10 cellular contexts compared by ENCODE assay signal in the genomic region with DNA sequence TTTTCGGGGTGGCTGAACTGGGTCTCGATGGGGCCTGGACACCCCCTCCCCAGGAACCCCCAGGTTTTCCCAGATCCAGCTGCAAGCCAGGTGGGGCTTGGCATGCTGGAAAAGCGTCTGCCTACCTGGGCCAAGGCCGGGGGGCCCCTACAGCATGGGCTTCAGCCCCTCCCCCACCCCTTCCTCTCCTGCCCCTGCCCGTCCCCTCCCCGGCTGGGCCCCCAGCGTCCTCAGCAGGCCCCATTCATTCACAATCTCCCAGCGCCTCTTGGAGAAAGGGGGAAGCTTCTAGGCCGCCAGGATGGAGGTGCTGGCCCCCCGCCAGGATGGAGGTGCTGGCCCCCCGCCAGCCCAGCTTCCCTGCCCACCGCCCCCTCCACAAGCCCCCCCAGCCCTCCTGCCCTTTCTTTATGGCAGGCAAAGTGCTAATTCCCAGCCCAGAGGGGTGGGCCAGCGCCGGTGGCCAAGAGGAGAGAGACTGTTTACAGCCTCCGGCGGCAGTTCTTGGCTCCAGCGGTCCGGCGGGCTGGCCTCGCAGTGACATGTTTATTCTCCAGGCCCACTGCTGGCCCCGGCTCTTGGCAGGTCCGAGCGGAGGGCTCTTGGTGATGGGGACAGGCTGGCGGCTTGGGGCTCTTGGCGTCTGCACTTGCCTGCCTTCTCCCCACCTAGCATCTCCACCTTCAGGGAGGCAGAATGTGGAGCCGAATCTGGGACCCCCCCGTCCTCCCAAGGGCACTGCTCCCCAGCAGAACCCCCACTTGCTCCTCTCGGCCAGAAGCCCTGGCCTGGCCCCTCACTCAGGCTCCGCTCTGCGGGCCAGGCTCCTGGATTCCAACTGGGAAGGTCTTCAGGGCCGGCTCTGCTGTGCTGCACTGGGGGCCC.
DNase-seq lines count a peak whose midpoint lies in the region; TF ChIP-seq lines count a peak whose summit lies in the region.
"Had no signal": no experiment of that assay in that cellular context is flagged by ENCODE, and none has a peak within 500 bp of the region (broad histone marks: within the 10 kb centered on the region; RNA-seq: fewer than 3 reads in every experiment).

No MANE protein-coding gene starts in this region.

- no peak overlapping the region for H3K4me3 ChIP-seq in GM23248
- H3K4me3 ChIP-seq in adrenal gland, result no peak overlapping the region
- peak overlapping the region; percentile 32 for H3K4me3 ChIP-seq in left ventricle myocardium inferior
- H3K4me3 ChIP-seq in A673 (ENCODE audit: low read depth, low read length, poor library complexity, severe bottlenecking), result no peak overlapping the region
- no peak overlapping the region for H3K4me3 ChIP-seq in OCI-LY7 (ENCODE audit: low read depth, low read length, poor library complexity, severe bottlenecking)

- WGBS in GM23248 (ENCODE audit: low coverage in 1 of 2, low lambda C conversion rate in 2 of 2, missing lambda C conversion rate in 2 of 2), 2 experiments, result 39 to 49% methylated on average over 18 to 31 of the region's 31 CpGs
- WGBS in adrenal gland, 4 donors, result 13 to 50% (median 29%) methylated on average over 11 to 31 of the region's 31 CpGs

- peak overlapping the region; percentile 40 for H3K9ac ChIP-seq in GM23248

- H3K36me3 ChIP-seq in GM23248 (ENCODE audit: low read depth), result no peaks in the 10 kb centered on the region
- H3K36me3 ChIP-seq in adrenal gland (replicated peaks in 1 of 2), result no peaks in the 10 kb centered on the region
- H3K36me3 ChIP-seq in left ventricle myocardium inferior, result no peaks in the 10 kb centered on the region
- no peaks in the 10 kb centered on the region for H3K36me3 ChIP-seq in A673 (ENCODE audit: insufficient read depth, low read length, poor library complexity, severe bottlenecking)
- H3K36me3 ChIP-seq in OCI-LY7 (ENCODE audit: insufficient read depth, low read length), result no peaks in the 10 kb centered on the region

- no peak overlapping the region for H2AFZ ChIP-seq in GM23248
- H2AFZ ChIP-seq in OCI-LY7 (ENCODE audit: low read length), result no peak overlapping the region

- peaks cover 59% of the 10 kb centered on the region for H3K4me1 ChIP-seq in GM23248 (ENCODE audit: insufficient read depth)
- H3K4me1 ChIP-seq in adrenal gland (replicated peaks in 1 of 2), result peaks cover 54 to 68% of the 10 kb centered on the region in 2 donors
- H3K4me1 ChIP-seq in left ventricle myocardium inferior, result peaks cover 78% of the 10 kb centered on the region
- H3K4me1 ChIP-seq in A673 (ENCODE audit: insufficient read depth, low read length, poor library complexity, severe bottlenecking), result peaks cover 9% of the 10 kb centered on the region
- H3K4me1 ChIP-seq in OCI-LY7 (ENCODE audit: insufficient read depth, low read length, poor library complexity, severe bottlenecking), result no peaks in the 10 kb centered on the region

- BruUV-seq in A673 (replicated peaks; lab: Mats Ljungman, UMichigan) (no TSS peak), OCI-LY7 (replicated peaks; lab: Mats Ljungman, UMichigan) (no TSS peak)

- no peak for TF ChIP-seq POLR2A in adrenal gland (IDR thresholded peaks at IDR 0.05)

- no peaks in the 10 kb centered on the region for H3K9me2 ChIP-seq in GM23248 (ENCODE audit: insufficient read depth)
- H3K9me2 ChIP-seq in OCI-LY7 (ENCODE audit: insufficient read depth, low read length), result no peaks in the 10 kb centered on the region

- H3K27ac ChIP-seq in GM23248 (peak overlapping the region; percentile 91), adrenal gland (peak overlapping the region in 4 of 5 donors; percentile 50 to 82 (median 74)), left ventricle myocardium inferior (replicated peaks) (peak overlapping the region; percentile 74), A673 (ENCODE audit: low read depth, low read length, poor library complexity, severe bottlenecking) (no peak overlapping the region), OCI-LY7 (ENCODE audit: low read depth, low read length, poor library complexity, severe bottlenecking) (no peak overlapping the region)

- peaks cover 67% of the 10 kb centered on the region for H3K79me2 ChIP-seq in GM23248 (ENCODE audit: insufficient read depth)
- H3K79me2 ChIP-seq in OCI-LY7 (ENCODE audit: insufficient read depth, low read depth, low read length), result no peaks in the 10 kb centered on the region

- no peak for TF ChIP-seq CTCF in adrenal gland (IDR thresholded peaks at IDR 0.05)
- no peak for TF ChIP-seq CTCF in left ventricle myocardium inferior (IDR thresholded peaks at IDR 0.05; ENCODE audit: borderline replicate concordance)
- no peak for TF ChIP-seq CTCF in A673 (conservative IDR thresholded peaks at IDR 0.05; ENCODE audit: low read depth, low read length)
- TF ChIP-seq CTCF in OCI-LY7 (conservative IDR thresholded peaks at IDR 0.05; ENCODE audit: low read length), result no peak

- intact Hi-C loops in adrenal gland (cut with DNase I), result no loop called here
- intact Hi-C loops in left ventricle myocardium inferior (cut with micrococcal nuclease), result no loop called here
- intact Hi-C loops in posterior cingulate gyrus (cut with DNase I), result no loop called here
- intact Hi-C loops in A673 (cut with micrococcal nuclease; ENCODE audit: unreplicated experiment), result no loop called here
- intact Hi-C loops in OCI-LY7 (cut with micrococcal nuclease; ENCODE audit: unreplicated experiment), result no loop called here

- in situ Hi-C loops in GM23248 (cut with MboI), result no loop called here

- peaks cover 39% of the 10 kb centered on the region for H3F3A ChIP-seq in GM23248 (ENCODE audit: insufficient read depth)

- H3K9me3 ChIP-seq in GM23248 (ENCODE audit: low read depth), result no peaks in the 10 kb centered on the region
- no peaks in the 10 kb centered on the region for H3K9me3 ChIP-seq in adrenal gland (replicated peaks in 1 of 3)
- H3K9me3 ChIP-seq in left ventricle myocardium inferior (replicated peaks), result no peaks in the 10 kb centered on the region
- no peaks in the 10 kb centered on the region for H3K9me3 ChIP-seq in A673 (ENCODE audit: low read depth, low read length, poor library complexity, severe bottlenecking)
- H3K9me3 ChIP-seq in OCI-LY7 (ENCODE audit: low read length), result no peaks in the 10 kb centered on the region

- H3K27me3 ChIP-seq in GM23248 (replicated peaks; ENCODE audit: insufficient read depth) (no peaks in the 10 kb centered on the region), adrenal gland (no peaks in the 10 kb centered on the region), left ventricle myocardium inferior (ENCODE audit: low read depth) (no peaks in the 10 kb centered on the region), A673 (replicated peaks; ENCODE audit: insufficient read depth, low read depth, low read length, poor library complexity) (no peaks in the 10 kb centered on the region)

- CTCF ChIA-PET in A673 (lab: Charles Lee) (no interaction called here), OCI-LY7 (lab: Charles Lee; ENCODE audit: unreplicated experiment) (no interaction called here)

- H4K20me1 ChIP-seq in GM23248 (ENCODE audit: insufficient read depth) (no peaks in the 10 kb centered on the region), OCI-LY7 (ENCODE audit: insufficient read depth, low read length) (no peaks in the 10 kb centered on the region)

- H3K4me2 ChIP-seq in GM23248 (ENCODE audit: unreplicated experiment) (peak overlapping the region; percentile 10), OCI-LY7 (ENCODE audit: low read length) (no peak overlapping the region)

- POLR2A ChIA-PET in A673 (lab: Charles Lee; ENCODE audit: low non-redundant PET) (no interaction called here), OCI-LY7 (lab: Charles Lee) (no interaction called here)

- peak; percentile 51 for DNase-seq in GM23248
- peak in 6 of 7 donors; percentile 62 to 83 (median 73) for DNase-seq in adrenal gland
- peak; percentile 79 for DNase-seq in left ventricle myocardium inferior
- DNase-seq in posterior cingulate gyrus, result peak; percentile 21 to 95 (median 68)
- no peak for DNase-seq in hepatic stellate cell (ENCODE audit: low spot score)
- no peak for DNase-seq in A673 (ENCODE audit: low spot score)
- DNase-seq in activated T-cell treated with anti-CD3 and anti-CD28 coated beads for 4 hours, result no peak
- no peak for DNase-seq in OCI-LY7 (ENCODE audit: low spot score)
- DNase-seq: foreskin melanocyte, NCI-H510A treated with DMSO at 0.1 percent for 48 hours had no signal

Comparison
In these comparisons a context has a peak if more than half of its experiments do, and no peak if none do; other contexts are left out.
1. DNase-seq: peak in GM23248 (single experiment), adrenal gland (6 of 7), left ventricle myocardium inferior (single experiment) and posterior cingulate gyrus (10 of 10); none in hepatic stellate cell (single experiment), A673 (single experiment), activated T-cell treated with anti-CD3 and anti-CD28 coated beads for 4 hours (single experiment) and OCI-LY7 (single experiment).
2. H3K27ac ChIP-seq: peak in GM23248 (single experiment), adrenal gland (4 of 5) and left ventricle myocardium inferior (single experiment); none in A673 (single experiment) and OCI-LY7 (single experiment).